8 cellular contexts compared by ENCODE assay signal in genomic region chr1:43763497-43763973, GRCh38. TPM values are rescaled to one million over a fixed set of nuclear protein-coding genes. Genes with fewer than 3 reads are reported as not detected.
DNase-seq lines count a peak whose midpoint lies in the region; ATAC-seq, FAIRE-seq and TF ChIP-seq lines count a peak whose summit lies in the region.

No MANE protein-coding gene starts in this region.

- H3K4me1 Mint-ChIP-seq in activated T-helper 1 cell treated with anti-CD3 and anti-CD28 coated beads, Interleukin-12 subunit alpha, Interleukin-12 subunit beta, Interleukin-2, Interleukin-4 antibody, amounts not matched to agents 30 ng/mL and 10 ng/mL and 1 ng/mL, durations not matched to agents 14 hours and 24 hours and 36 hours (ENCODE audit: low read depth): peaks cover 5% of the 10 kb centered on the region

- peaks cover 3% of the 10 kb centered on the region; the same call in 1 of the 2 replicates for H4K20me1 ChIP-seq in DND-41 (ENCODE audit: insufficient read depth, low read length)
- no peaks in the 10 kb centered on the region for H4K20me1 ChIP-seq in Loucy (ENCODE audit: insufficient read depth, low read length, poor library complexity, severe bottlenecking)

- H3K9ac ChIP-seq in DND-41 (ENCODE audit: low read depth, low read length) (no peak overlapping the region), Loucy (ENCODE audit: low read depth, low read length, poor library complexity, severe bottlenecking) (no peak overlapping the region)

- no peak overlapping the region for H3K27ac Mint-ChIP-seq in activated T-helper 1 cell treated with anti-CD3 and anti-CD28 coated beads, Interleukin-12 subunit alpha, Interleukin-12 subunit beta, Interleukin-2, Interleukin-4 antibody, amounts not matched to agents 30 ng/mL and 10 ng/mL and 1 ng/mL, durations not matched to agents 14 hours and 24 hours and 36 hours

- H3K27ac ChIP-seq in DND-41 (ENCODE audit: low read length) (no peak overlapping the region), neutrophil (no peak overlapping the region), tibial nerve (no peak overlapping the region)

- intact Hi-C loops in activated T-helper 1 cell treated with anti-CD3 and anti-CD28 coated beads, Interleukin-12 subunit alpha, Interleukin-12 subunit beta, Interleukin-2, Interleukin-4 antibody, amounts not matched to agents 30 ng/mL and 10 ng/mL and 1 ng/mL, durations not matched to agents 14 hours and 24 hours and 36 hours (cut with micrococcal nuclease): loop anchor here (1.0 to 5.0 kb wide), 5 partner anchors 69 to 273 kb away; partner anchors contain the start of gene IPO13

- H3K79me2 ChIP-seq in DND-41 (ENCODE audit: insufficient read depth, low read length) (peaks cover 3% of the 10 kb centered on the region; the same call in 1 of the 2 replicates), Loucy (ENCODE audit: insufficient read depth, low read length) (no peaks in the 10 kb centered on the region)

- DNase-seq in DND-41 (peak; percentile 58), RCC 7860 (ENCODE audit: low spot score) (peak; percentile 80), fibroblast of villous mesenchyme (ENCODE audit: low read depth) (peak; percentile 90), tibial nerve (ENCODE audit: low spot score in 2 of 2) (peak; percentile 63 to 88)
- peak; percentile 25 for DNase-seq in activated T-helper 1 cell treated with anti-CD3 and anti-CD28 coated beads, Interleukin-12 subunit alpha, Interleukin-12 subunit beta, Interleukin-2, Interleukin-4 antibody, amounts not matched to agents 30 ng/mL and 10 ng/mL and 1 ng/mL, durations not matched to agents 14 hours and 24 hours and 36 hours (ENCODE audit: low spot score)

- no peaks in the 10 kb centered on the region for H3K27me3 Mint-ChIP-seq in activated T-helper 1 cell treated with anti-CD3 and anti-CD28 coated beads, Interleukin-12 subunit alpha, Interleukin-12 subunit beta, Interleukin-2, Interleukin-4 antibody, amounts not matched to agents 30 ng/mL and 10 ng/mL and 1 ng/mL, durations not matched to agents 14 hours and 24 hours and 36 hours (ENCODE audit: insufficient read depth)

- peak; percentile 85 for FAIRE-seq in RCC 7860 (lab: Jason Lieb, UNC)

- peak in 1 of 2 donors; percentile 46 for TF ChIP-seq EP300 in tibial nerve (IDR thresholded peaks at IDR 0.05)

- H3K4me3 ChIP-seq in DND-41 (ENCODE audit: low read depth in 1 of 2, low read length in 2 of 2) (no peak overlapping the region), Loucy (ENCODE audit: low read length, poor library complexity, severe bottlenecking) (no peak overlapping the region), fibroblast of villous mesenchyme (ENCODE audit: low read depth, low read length) (no peak overlapping the region), neutrophil (ENCODE audit: low read depth in 1 of 2, low read length in 1 of 2) (no peak overlapping the region), tibial nerve (no peak overlapping the region)

- H3K9me3 ChIP-seq in DND-41 (ENCODE audit: insufficient read depth, low read length, severe bottlenecking) (no peaks in the 10 kb centered on the region), Loucy (ENCODE audit: insufficient read depth, low read depth, low read length) (no peaks in the 10 kb centered on the region), neutrophil (no peaks in the 10 kb centered on the region), tibial nerve (no peaks in the 10 kb centered on the region)

- no peak overlapping the region for H3K4me3 Mint-ChIP-seq in activated T-helper 1 cell treated with anti-CD3 and anti-CD28 coated beads, Interleukin-12 subunit alpha, Interleukin-12 subunit beta, Interleukin-2, Interleukin-4 antibody, amounts not matched to agents 30 ng/mL and 10 ng/mL and 1 ng/mL, durations not matched to agents 14 hours and 24 hours and 36 hours

- H2AFZ ChIP-seq in DND-41 (ENCODE audit: low read depth, low read length) (no peak overlapping the region), Loucy (ENCODE audit: low read length) (no peak overlapping the region)

- H3K36me3 ChIP-seq in DND-41 (ENCODE audit: insufficient read depth, low read length) (no peaks in the 10 kb centered on the region), Loucy (ENCODE audit: insufficient read depth, low read length) (no peaks in the 10 kb centered on the region), neutrophil (no peaks in the 10 kb centered on the region), tibial nerve (no peaks in the 10 kb centered on the region)

- no peak overlapping the region for H3K4me2 ChIP-seq in DND-41 (ENCODE audit: insufficient read depth, low read length)
- no peak overlapping the region for H3K4me2 ChIP-seq in Loucy (ENCODE audit: low read depth, low read length, poor library complexity, severe bottlenecking)

- H3F3A ChIP-seq in Loucy (ENCODE audit: low read depth): no peaks in the 10 kb centered on the region

- TF ChIP-seq CTCF in DND-41 (IDR thresholded peaks at IDR 0.05; ENCODE audit: borderline replicate concordance, extremely low read depth, low read length, poor library complexity, severe bottlenecking): peak; percentile 89
- peak; percentile 98 for TF ChIP-seq CTCF in Loucy (conservative IDR thresholded peaks at IDR 0.05; ENCODE audit: low read length)
- TF ChIP-seq CTCF in fibroblast of villous mesenchyme (IDR thresholded peaks at IDR 0.05; ENCODE audit: insufficient read depth, low read depth, low read length): peak; percentile 87
- peak; percentile 56 for TF ChIP-seq CTCF in neutrophil (IDR thresholded peaks at IDR 0.05)
- peak; percentile 62 to 90 (median 79) for TF ChIP-seq CTCF in tibial nerve (IDR thresholded peaks at IDR 0.05)

- H3K27me3 ChIP-seq in DND-41 (ENCODE audit: insufficient read depth, low read length, poor library complexity): no peaks in the 10 kb centered on the region
- no peaks in the 10 kb centered on the region for H3K27me3 ChIP-seq in Loucy (ENCODE audit: insufficient read depth, low read length, poor library complexity, severe bottlenecking)
- no peaks in the 10 kb centered on the region for H3K27me3 ChIP-seq in neutrophil
- no peaks in the 10 kb centered on the region for H3K27me3 ChIP-seq in tibial nerve

- ATAC-seq in DND-41 (ENCODE audit: insufficient read depth, low read depth) (peak; percentile 90), HG03521 (IDR thresholded peaks at IDR 0.05; ENCODE audit: unreplicated experiment) (no peak)

- 1 to 4% methylated on average over 4 of the region's 4 CpGs for WGBS in tibial nerve, 2 donors

- H3K4me1 ChIP-seq in DND-41 (ENCODE audit: insufficient read depth, low read length): no peaks in the 10 kb centered on the region
- H3K4me1 ChIP-seq in Loucy (ENCODE audit: insufficient read depth, low read length, poor library complexity, severe bottlenecking): peaks cover 6% of the 10 kb centered on the region
- no peaks in the 10 kb centered on the region for H3K4me1 ChIP-seq in neutrophil (ENCODE audit: control insufficient read depth in 1 of 2, insufficient read depth in 1 of 2, low read depth in 1 of 2, low read length in 1 of 2)
- peaks cover 0 to 23% (median 2%) of the 10 kb centered on the region in 4 donors for H3K4me1 ChIP-seq in tibial nerve

- TF ChIP-seq POLR2A in tibial nerve (IDR thresholded peaks at IDR 0.05): no peak

- no peaks in the 10 kb centered on the region for H3K9me3 Mint-ChIP-seq in activated T-helper 1 cell treated with anti-CD3 and anti-CD28 coated beads, Interleukin-12 subunit alpha, Interleukin-12 subunit beta, Interleukin-2, Interleukin-4 antibody, amounts not matched to agents 30 ng/mL and 10 ng/mL and 1 ng/mL, durations not matched to agents 14 hours and 24 hours and 36 hours

- no peaks in the 10 kb centered on the region for H3K36me3 Mint-ChIP-seq in activated T-helper 1 cell treated with anti-CD3 and anti-CD28 coated beads, Interleukin-12 subunit alpha, Interleukin-12 subunit beta, Interleukin-2, Interleukin-4 antibody, amounts not matched to agents 30 ng/mL and 10 ng/mL and 1 ng/mL, durations not matched to agents 14 hours and 24 hours and 36 hours (ENCODE audit: low read depth)

- H3K9me2 ChIP-seq in Loucy (replicated peaks; ENCODE audit: low read depth, low read length): no peaks in the 10 kb centered on the region

RNA-seq across cellular contexts. Expression of gene ST3GAL3, which starts 56.2 kb away (rescaled TPM):
- 17.4 and 19.0 TPM in 2 replicates for total RNA-seq in activated T-helper 1 cell treated with anti-CD3 and anti-CD28 coated beads, Interleukin-12 subunit alpha, Interleukin-12 subunit beta, Interleukin-2, Interleukin-4 antibody, amounts not matched to agents 30 ng/mL and 10 ng/mL and 1 ng/mL, durations not matched to agents 14 hours and 24 hours and 36 hours
- 16.8 and 17.4 TPM in 2 replicates for total RNA-seq in fibroblast of villous mesenchyme
- 10 to 100 TPM; 20.7 to 27.0 (median 24.1) TPM for total RNA-seq in tibial nerve

Comparison
In these comparisons a context has a peak if more than half of its experiments do, and no peak if none do; other contexts are left out.
1. DNase-seq: peak in every context shown above with its lines; median percentile 90 in fibroblast of villous mesenchyme; 80 in RCC 7860; 76 in tibial nerve; 58 in DND-41; 25 in activated T-helper 1 cell treated with anti-CD3 and anti-CD28 coated beads, Interleukin-12 subunit alpha, Interleukin-12 subunit beta, Interleukin-2, Interleukin-4 antibody, amounts not matched to agents 30 ng/mL and 10 ng/mL and 1 ng/mL, durations not matched to agents 14 hours and 24 hours and 36 hours.